ENCODE assay signal across 1 cellular context in the genomic region with DNA sequence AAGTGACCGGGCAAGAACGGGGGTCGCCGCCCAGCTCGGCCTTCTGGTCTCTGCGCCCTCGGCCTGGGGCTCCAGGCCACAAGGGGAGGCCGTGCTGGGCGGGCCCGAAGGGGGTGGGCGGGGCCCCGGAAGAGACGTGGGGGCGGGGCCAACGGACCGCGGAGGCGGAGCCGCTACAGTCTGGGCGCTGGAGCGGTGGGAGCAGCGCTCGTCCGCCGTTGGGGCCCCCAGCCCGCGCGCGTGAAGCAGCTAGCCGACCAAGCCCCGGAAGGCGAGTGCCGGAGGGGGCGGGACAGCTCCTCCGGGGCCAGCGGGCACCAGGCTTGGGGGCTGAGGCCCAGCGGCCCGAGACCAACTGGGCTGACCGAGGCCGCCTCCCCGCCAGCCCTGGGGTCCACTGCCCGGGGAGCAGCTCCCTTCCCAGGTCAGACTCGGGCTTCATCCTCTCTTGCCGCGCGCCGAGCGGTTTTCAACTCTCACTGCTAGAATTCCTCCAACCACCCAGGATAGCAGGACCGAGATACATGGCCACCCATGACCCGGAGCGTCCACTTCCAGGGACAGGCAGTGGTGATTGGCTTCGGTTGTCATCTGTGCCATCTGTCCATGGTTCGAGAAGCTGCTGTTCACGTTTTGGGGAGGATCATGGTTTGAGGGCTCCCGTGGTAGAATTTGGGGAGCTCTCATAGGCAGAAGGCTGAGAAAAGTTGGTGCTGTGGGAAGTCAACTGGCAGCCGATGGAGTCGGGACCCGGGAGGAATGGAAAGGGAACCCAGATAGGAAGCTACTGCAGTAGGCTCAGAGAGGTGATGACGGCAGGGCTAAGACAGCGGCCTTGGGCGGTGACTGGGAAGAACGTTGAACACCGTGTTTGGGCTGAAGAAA.
TF ChIP-seq lines count a peak whose summit lies in the region.

No MANE protein-coding gene starts in this region.

TF ChIP-seq in H1, 55 proteins besides CTCF, POLR2A, EP300 and RAD21:
- TF ChIP-seq ZNF274 (IDR thresholded peaks at IDR 0.05; ENCODE audit: borderline replicate concordance, extremely low read depth, low read length) (no peak), ASH2L (IDR thresholded peaks at IDR 0.05; ENCODE audit: low read length) (peak; percentile 55), PHF8 (conservative IDR thresholded peaks at IDR 0.05; ENCODE audit: low read depth, low read length) (0 out of 2 replicates have a peak, but pooled peaks have one; percentile 72), TAF7 (optimal IDR thresholded peaks at IDR 0.05; ENCODE audit: borderline replicate concordance, low read depth, low read length) (no peak), SIN3A (conservative IDR thresholded peaks at IDR 0.05 in 1 of 2, IDR thresholded peaks at IDR 0.05 in 1 of 2; ENCODE audit: low read depth in 1 of 2, low read length in 2 of 2) (peak in 1 of 2 experiments; percentile 65; a peak in 2 of 4 replicates), CTBP2 (IDR thresholded peaks at IDR 0.05; ENCODE audit: borderline replicate concordance, insufficient read depth, insufficient read length, low read length) (no peak), RBBP5 (IDR thresholded peaks at IDR 0.05; ENCODE audit: borderline replicate concordance, low read depth, low read length) (0 out of 2 replicates have a peak, but pooled peaks have one; percentile 37), SP2 (IDR thresholded peaks at IDR 0.05; ENCODE audit: low read length) (no peak), POLR2AphosphoS5 (IDR thresholded peaks at IDR 0.05; ENCODE audit: low read depth, low read length) (0 out of 2 replicates have a peak, but pooled peaks have one; percentile 23), NRF1 (IDR thresholded peaks at IDR 0.05; ENCODE audit: low read depth, low read length) (no peak), KDM4A (IDR thresholded peaks at IDR 0.05; ENCODE audit: low read depth, low read length, severe bottlenecking) (peak; percentile 93), CREB1 (IDR thresholded peaks at IDR 0.05) (peak; percentile 64; the same call in 1 of the 2 replicates), TAF1 (IDR thresholded peaks at IDR 0.05; ENCODE audit: low read depth, low read length) (peak; percentile 68)
